19 cellular contexts compared by ENCODE assay signal in the genomic region with DNA sequence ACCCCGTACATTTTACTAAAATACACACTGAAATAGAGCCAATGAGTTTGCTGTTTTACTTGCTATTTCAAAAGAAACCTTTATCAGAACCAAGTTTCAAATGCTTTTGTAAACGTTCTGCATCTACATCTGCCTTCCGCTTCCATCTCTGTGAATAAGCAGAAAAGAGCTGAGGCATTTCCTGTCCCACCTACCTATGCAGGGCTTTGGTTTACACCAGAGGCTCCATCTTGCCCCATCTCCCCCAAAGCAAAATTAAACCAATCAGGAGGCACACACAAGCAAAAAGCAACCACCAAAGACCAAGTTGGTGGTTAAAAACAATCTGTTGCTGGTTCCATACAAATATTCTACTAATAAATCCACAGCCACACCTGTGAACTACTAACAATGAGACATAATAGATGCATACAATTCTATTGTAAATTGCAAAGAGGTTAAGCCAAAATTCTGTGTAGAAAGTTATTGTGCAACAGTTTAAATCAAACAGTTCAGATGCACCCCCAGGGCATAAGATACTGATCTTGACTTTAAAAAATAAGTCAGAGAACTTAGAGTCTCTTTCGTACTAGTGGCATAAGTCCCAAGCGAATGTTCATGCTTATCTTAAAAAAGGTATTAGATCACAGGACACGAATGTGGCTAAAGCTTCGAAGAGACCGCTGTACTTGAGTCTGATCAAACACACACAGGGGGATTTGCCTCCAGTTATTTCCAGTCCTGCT.
DNase-seq lines count a peak whose midpoint lies in the region; ATAC-seq and TF ChIP-seq lines count a peak whose summit lies in the region.
"Had no signal": no experiment of that assay in that cellular context is flagged by ENCODE, and none has a peak within 500 bp of the region (broad histone marks: within the 10 kb centered on the region; RNA-seq: fewer than 3 reads in every experiment).

No MANE protein-coding gene starts in this region.

- no peak for TF ChIP-seq CTCF in Caco-2 (IDR thresholded peaks at IDR 0.05; ENCODE audit: insufficient read depth in 1 of 2, low read depth in 1 of 2, low read length in 1 of 2, severe bottlenecking in 1 of 2, unreplicated experiment in 1 of 2)
- no peak for TF ChIP-seq CTCF in KMS-11 (conservative IDR thresholded peaks at IDR 0.05; ENCODE audit: low read depth, low read length)

- no peak overlapping the region for H3K18ac ChIP-seq in trophoblast cell (ENCODE audit: low read length)

- H3K4me1 Mint-ChIP-seq in Caco-2 (ENCODE audit: low read depth, unreplicated experiment), result peaks cover 44% of the 10 kb centered on the region
- H3K4me1 Mint-ChIP-seq in effector memory CD8-positive, alpha-beta T cell (ENCODE audit: low read depth in 2 of 2), result peaks cover 3 to 5% of the 10 kb centered on the region in 2 donors
- H3K4me1 Mint-ChIP-seq: B cell, CD14-positive monocyte had no signal

- intact Hi-C loops in Caco-2 (cut with micrococcal nuclease; ENCODE audit: unreplicated experiment), result loop anchor here (5.0 kb wide), 2 partner anchors 83 to 532 kb away; partner anchors contain the start of gene FGFR2

- H3K4me1 ChIP-seq in Caco-2 (peaks cover 70% of the 10 kb centered on the region), KMS-11 (ENCODE audit: low read depth, poor library complexity, severe bottlenecking) (peaks cover 55% of the 10 kb centered on the region), trophoblast cell (ENCODE audit: control insufficient read depth in 1 of 2, insufficient read depth in 2 of 2, low read length in 2 of 2) (peaks cover 26 to 36% of the 10 kb centered on the region in 2 experiments)

- H3K36me3 ChIP-seq in Caco-2 (ENCODE audit: control insufficient read depth, insufficient read depth, low read length) (peaks cover 11% of the 10 kb centered on the region), KMS-11 (ENCODE audit: insufficient read depth) (no peaks in the 10 kb centered on the region; the same call in 1 of the 2 replicates), trophoblast cell (ENCODE audit: control insufficient read depth in 1 of 2, insufficient read depth in 2 of 2, low read length in 2 of 2) (peaks cover 5% of the 10 kb centered on the region in 2 experiments)

- H3K27ac Mint-ChIP-seq in Caco-2 (ENCODE audit: unreplicated experiment), result peak overlapping the region; percentile 77
- H3K27ac Mint-ChIP-seq in effector memory CD8-positive, alpha-beta T cell, result peak overlapping the region in 1 of 2 donors; percentile 9
- H3K27ac Mint-ChIP-seq: B cell, CD14-positive monocyte had no signal

- H3K9me3 ChIP-seq in Caco-2, result no peaks in the 10 kb centered on the region
- H3K9me3 ChIP-seq in trophoblast cell (ENCODE audit: insufficient read depth, low read depth, low read length), result no peaks in the 10 kb centered on the region
- H3K9me3 ChIP-seq: HAP-1 had no signal

- no peaks in the 10 kb centered on the region for H4K20me1 ChIP-seq in KMS-11 (ENCODE audit: insufficient read depth)

- H3K9me3 Mint-ChIP-seq in Caco-2 (ENCODE audit: unreplicated experiment), result no peaks in the 10 kb centered on the region
- H3K9me3 Mint-ChIP-seq in effector memory CD8-positive, alpha-beta T cell, result peaks cover 0 to 2% of the 10 kb centered on the region in 2 donors

- peak overlapping the region; percentile 55 for H2BK120ac ChIP-seq in trophoblast cell (ENCODE audit: insufficient read depth, low read length, poor library complexity)

- H2AK5ac ChIP-seq in trophoblast cell (ENCODE audit: low read length), result no peak overlapping the region

- no peaks in the 10 kb centered on the region for H3K27me3 Mint-ChIP-seq in Caco-2 (ENCODE audit: insufficient read depth, unreplicated experiment)
- no peaks in the 10 kb centered on the region for H3K27me3 Mint-ChIP-seq in effector memory CD8-positive, alpha-beta T cell
- H3K27me3 Mint-ChIP-seq: B cell had no signal

- H3K27ac ChIP-seq in KMS-11, result peak overlapping the region; percentile 84; the same call in 1 of the 2 replicates
- H3K27ac ChIP-seq in trophoblast cell (ENCODE audit: low read depth, low read length), result peak overlapping the region; percentile 89

- H3K4me3 Mint-ChIP-seq in Caco-2 (ENCODE audit: unreplicated experiment), result no peak overlapping the region
- H3K4me3 Mint-ChIP-seq in effector memory CD8-positive, alpha-beta T cell, result peak overlapping the region in 1 of 2 donors; percentile 30
- H3K4me3 Mint-ChIP-seq: B cell, CD14-positive monocyte had no signal

- no peak overlapping the region for H3K4me3 ChIP-seq in Caco-2 (ENCODE audit: low read depth, low read length)
- H3K4me3 ChIP-seq in KMS-11 (IDR thresholded peaks at IDR 0.05; ENCODE audit: insufficient read depth, low read depth, low read length), result no peak overlapping the region
- no peak overlapping the region for H3K4me3 ChIP-seq in trophoblast cell (ENCODE audit: low read depth, low read length)
- H3K4me3 ChIP-seq: HAP-1 had no signal

- no CpG with 5 or more reads among the region's 8 CpGs for WGBS in trophoblast cell (ENCODE audit: extremely low coverage, insufficient coverage, insufficient read length)

- POLR2A ChIA-PET in Caco-2 (lab: Charles Lee), result interaction anchor here (1.0 kb wide), 1 partner anchor 15 kb away, joined by 3 read pairs; no protein-coding TSS in a partner anchor

- peaks cover 95% of the 10 kb centered on the region for H3K36me3 Mint-ChIP-seq in Caco-2 (ENCODE audit: insufficient read depth, unreplicated experiment)
- H3K36me3 Mint-ChIP-seq in effector memory CD8-positive, alpha-beta T cell (ENCODE audit: insufficient read depth), result no peaks in the 10 kb centered on the region
- H3K36me3 Mint-ChIP-seq: CD14-positive monocyte had no signal

- H3K79me1 ChIP-seq in trophoblast cell (ENCODE audit: low read length), result peaks cover 25% of the 10 kb centered on the region

- H3K4ac ChIP-seq in trophoblast cell (ENCODE audit: low read depth, low read length), result no peak overlapping the region

- CTCF ChIA-PET in Caco-2 (lab: Charles Lee), result interaction anchor here (0.6 kb wide), 1 partner anchor 527 kb away, joined by 3 read pairs; no protein-coding TSS in a partner anchor

- H3K4me2 ChIP-seq in KMS-11, result peak overlapping the region; percentile 33; the same call in 1 of the 2 replicates
- H3K4me2 ChIP-seq in trophoblast cell (ENCODE audit: low read length), result no peak overlapping the region

- H3K23ac ChIP-seq in trophoblast cell (ENCODE audit: low read length), result no peak overlapping the region

- peak; percentile 27 for ATAC-seq in effector memory CD8-positive, alpha-beta T cell (replicated peaks)
- no peak for ATAC-seq in HG03175 (IDR thresholded peaks at IDR 0.05; ENCODE audit: unreplicated experiment)
- no peak for ATAC-seq in HG03280 (IDR thresholded peaks at IDR 0.05; ENCODE audit: unreplicated experiment)
- ATAC-seq: Panc1, SK-N-SH treated with all-trans-retinoic acid at 6 μM for 48 hours had no signal

- H3K14ac ChIP-seq in trophoblast cell (ENCODE audit: low read length), result no peak overlapping the region

- no TSS peak for BruUV-seq in Caco-2 (replicated peaks; lab: Mats Ljungman, UMichigan)

- peak overlapping the region; percentile 87 for H4K91ac ChIP-seq in trophoblast cell (ENCODE audit: low read depth, low read length)

- H3K9ac ChIP-seq in KMS-11 (no peak overlapping the region), trophoblast cell (ENCODE audit: low read length) (no peak overlapping the region)

- H3K79me2 ChIP-seq in KMS-11 (ENCODE audit: insufficient read depth, low read depth), result no peaks in the 10 kb centered on the region; the same call in 1 of the 2 replicates
- H3K79me2 ChIP-seq in trophoblast cell (ENCODE audit: control insufficient read depth, insufficient read depth, low read length, poor library complexity), result peaks cover 5% of the 10 kb centered on the region

- no peaks in the 10 kb centered on the region for H3K27me3 ChIP-seq in Caco-2 (replicated peaks; ENCODE audit: control insufficient read depth, insufficient read depth, low read length)
- no peaks in the 10 kb centered on the region for H3K27me3 ChIP-seq in KMS-11 (ENCODE audit: insufficient read depth, low read depth)
- H3K27me3 ChIP-seq in trophoblast cell (ENCODE audit: insufficient read depth, low read length), result no peaks in the 10 kb centered on the region

- no peak overlapping the region for H4K8ac ChIP-seq in trophoblast cell (ENCODE audit: low read depth, low read length)

- H2AFZ ChIP-seq in KMS-11 (ENCODE audit: low read depth), result no peak overlapping the region
- no peak overlapping the region for H2AFZ ChIP-seq in trophoblast cell (ENCODE audit: insufficient read depth, low read length, poor library complexity)

- H2BK5ac ChIP-seq in trophoblast cell (ENCODE audit: low read depth, low read length, poor library complexity), result peak overlapping the region; percentile 64

- H4K12ac ChIP-seq in trophoblast cell (ENCODE audit: low read depth, low read length), result no peak overlapping the region

- H2BK12ac ChIP-seq in trophoblast cell (ENCODE audit: low read length), result peak overlapping the region; percentile 68

- DNase-seq in Caco-2 (no peak), trophoblast cell (peak; percentile 55 to 91), NCI-H187 treated with DMSO at 0.1 percent for 48 hours (lab: John Stamatoyannopoulos, UW) (no peak), NCI-H146 treated with DMSO at 0.1 percent for 48 hours (lab: John Stamatoyannopoulos, UW; ENCODE audit: unreplicated experiment) (no peak)
- no peak for DNase-seq in effector memory CD8-positive, alpha-beta T cell
- DNase-seq: DMS79, NCI-H1694 treated with DMSO at 0.1 percent for 48 hours, NCI-H2107, NCI-H510A, NCI-H774, SIG-M5 had no signal

Comparison
In these comparisons a context has a peak if more than half of its experiments do, and no peak if none do; other contexts are left out.
1. DNase-seq: peak in trophoblast cell (2 of 2); none in Caco-2 (0 of 2), effector memory CD8-positive, alpha-beta T cell (0 of 3), NCI-H187 treated with DMSO at 0.1 percent for 48 hours (single experiment) and NCI-H146 treated with DMSO at 0.1 percent for 48 hours (single experiment).